30 cellular contexts compared by ENCODE assay signal in the genomic region with DNA sequence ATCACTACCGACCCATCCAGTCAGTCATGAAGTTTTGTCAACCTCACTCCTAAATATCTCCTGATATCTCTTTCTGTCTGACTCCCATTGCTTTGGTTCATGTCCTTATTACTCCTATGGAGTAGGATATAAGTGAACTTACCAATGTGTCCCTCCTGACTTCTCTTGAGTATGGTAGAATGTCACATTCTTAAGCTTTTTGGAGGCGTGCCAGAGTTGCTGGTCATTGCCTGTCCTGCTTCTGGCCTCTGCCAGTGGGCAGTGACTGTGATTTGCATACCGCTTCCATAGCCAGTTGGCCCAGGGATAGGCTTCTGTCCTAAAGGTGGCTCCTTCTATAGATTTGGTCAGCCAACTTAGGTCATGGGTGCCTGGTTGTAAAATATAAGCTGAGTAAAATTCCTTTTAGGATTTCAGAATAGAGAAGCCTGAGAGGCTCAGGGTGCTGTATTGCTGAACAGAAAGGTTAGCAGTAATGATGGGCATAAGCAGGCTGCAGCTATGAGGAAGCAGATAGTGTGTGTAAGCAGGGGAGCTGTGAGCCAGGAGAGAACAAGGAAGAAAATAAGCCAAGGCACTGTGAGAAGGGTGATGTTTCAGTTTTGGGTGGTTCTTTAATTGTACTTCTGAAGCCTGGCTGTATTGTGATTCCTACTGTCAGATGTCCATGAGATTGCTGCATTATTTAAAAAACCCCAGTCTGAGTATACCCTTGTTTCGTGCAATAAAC.
"Had no signal": no experiment of that assay in that cellular context is flagged by ENCODE, and none has a peak within 500 bp of the region (broad histone marks: within the 10 kb centered on the region; RNA-seq: fewer than 3 reads in every experiment).

No MANE protein-coding gene starts in this region.

- DNase-seq: activated B cell treated with CpG ODN at 0.5 μM for 24 hours; activated CD4-positive, alpha-beta T cell treated with anti-CD3 and anti-CD28 coated beads for 48 hours; activated CD4-positive, alpha-beta T cell treated with anti-CD3 and anti-CD28 coated beads, Interleukin-2, amount 50 U/mL, for 1 hour; activated CD4-positive, alpha-beta T cell treated with anti-CD3 and anti-CD28 coated beads, Interleukin-2, amount 50 U/mL, for 48 hours; activated CD8-positive, alpha-beta memory T cell treated with anti-CD3 and anti-CD28 coated beads for 24 hours; activated CD8-positive, alpha-beta T cell treated with anti-CD3 and anti-CD28 coated beads for 36 hours; activated effector memory CD4-positive, alpha-beta T cell treated with Interleukin-2 at 50 U/mL for 16 hours; activated gamma-delta T cell treated with Interleukin-2 at 50 U/mL for 16 hours; activated naive CD4-positive, alpha-beta T cell treated with anti-CD3 and anti-CD28 coated beads, Interleukin-2, amount 50 U/mL, for 16 hours; activated naive CD4-positive, alpha-beta T cell treated with Interleukin-2 at 50 U/mL for 16 hours; activated T-cell treated with anti-CD3 and anti-CD28 coated beads, Interleukin-2, amount 50 U/mL, for 4 hours; amygdala; aorta; body of pancreas; cortex of kidney; dermis blood vessel endothelial cell; effector CD4-positive, alpha-beta T cell; effector memory CD8-positive, alpha-beta T cell; erythroblast; foreskin keratinocyte; gastrocnemius medialis; glutamatergic neuron; heart left ventricle; T-cell; T-helper 17 cell; T1000; WERI-Rb-1 had no signal

- H3K4me3 ChIP-seq: body of pancreas, esophagus muscularis mucosa, gastrocnemius medialis, heart left ventricle had no signal

- H3K4me1 ChIP-seq: gastrocnemius medialis had no signal

- H3K9me3 ChIP-seq: body of pancreas, esophagus muscularis mucosa, gastrocnemius medialis, heart left ventricle had no signal

- H3K36me3 ChIP-seq: esophagus muscularis mucosa, gastrocnemius medialis, heart left ventricle, WERI-Rb-1 had no signal

- H3K27ac ChIP-seq: body of pancreas, esophagus muscularis mucosa, foreskin keratinocyte, gastrocnemius medialis, heart left ventricle, WERI-Rb-1 had no signal

- ATAC-seq: activated CD4-positive, CD25-positive, alpha-beta regulatory T cell treated with anti-CD3 and anti-CD28 coated beads, Interleukin-2, amount 50 U/mL, for 24 hours; activated CD8-positive, alpha-beta T cell treated with anti-CD3 and anti-CD28 coated beads for 36 hours; activated T-cell treated with anti-CD3 and anti-CD28 coated beads, Interleukin-2, amount 50 U/mL, for 4 hours; activated T-helper 17 cell treated with anti-CD3 and anti-CD28 coated beads, Interleukin-2, amount 50 U/mL, for 72 hours; body of pancreas; effector memory CD8-positive, alpha-beta T cell; foreskin keratinocyte; gastrocnemius medialis; heart left ventricle; T-cell; T-helper 17 cell had no signal

- H3K27me3 ChIP-seq: body of pancreas, esophagus muscularis mucosa, foreskin keratinocyte, gastrocnemius medialis, heart left ventricle had no signal
